ENCODE assay signal across 1 cellular context in genomic region chr6:149484733-149485700, GRCh38.
A peak's percentile ranks its signal among the peaks of the same experiment; 100 is the strongest.
TF ChIP-seq lines count a peak whose summit lies in the region.

Gene ZC3H12D, minus strand, starts transcription at chr6:149485014. Its CDS starts 10,471 bp downstream, at chr6:149474543.

TF ChIP-seq in HepG2, 621 proteins besides CTCF, POLR2A, EP300 and RAD21 (continued from another document and continues in another):
- TF ChIP-seq ZNF646 (CRISPR knock-in tag; IDR thresholded peaks at IDR 0.05) = no peak; the same call in 1 of the 2 replicates
- peak; percentile 91 for TF ChIP-seq ZMYM3 (CRISPR knock-in tag; IDR thresholded peaks at IDR 0.05)
- peak; percentile 96 for TF ChIP-seq ZNF768 (CRISPR knock-in tag; IDR thresholded peaks at IDR 0.05)
- TF ChIP-seq TERF1 (CRISPR knock-in tag; IDR thresholded peaks at IDR 0.05) = no peak
- TF ChIP-seq KIAA2018 (CRISPR knock-in tag; IDR thresholded peaks at IDR 0.05; ENCODE audit: borderline replicate concordance) = no peak
- TF ChIP-seq HDAC6 (IDR thresholded peaks at IDR 0.05; ENCODE audit: low read depth, low read length) = no peak
- TF ChIP-seq THAP8 (CRISPR knock-in tag; IDR thresholded peaks at IDR 0.05; ENCODE audit: borderline replicate concordance) = no peak
- TF ChIP-seq ZNF672 (CRISPR knock-in tag; IDR thresholded peaks at IDR 0.05) = no peak
- peak; percentile 86 for TF ChIP-seq POLR2G (IDR thresholded peaks at IDR 0.05; ENCODE audit: low read depth, low read length)
- no peak for TF ChIP-seq ZNF33A (CRISPR knock-in tag; IDR thresholded peaks at IDR 0.05; ENCODE audit: borderline replicate concordance)
- peak; percentile 87; the same call in 1 of the 2 replicates for TF ChIP-seq ZNF713 (CRISPR knock-in tag; IDR thresholded peaks at IDR 0.05)
- no peak for TF ChIP-seq SMYD3 (CRISPR knock-in tag; IDR thresholded peaks at IDR 0.05)
- TF ChIP-seq ZNF512B (CRISPR knock-in tag; IDR thresholded peaks at IDR 0.05; ENCODE audit: borderline replicate concordance) = peak; percentile 91
- peak; percentile 72 for TF ChIP-seq MXD3 (CRISPR knock-in tag; IDR thresholded peaks at IDR 0.05)
- no peak for TF ChIP-seq TAF15 (IDR thresholded peaks at IDR 0.05; ENCODE audit: low read depth, low read length, poor library complexity, severe bottlenecking)
- TF ChIP-seq TBX2 (CRISPR knock-in tag; IDR thresholded peaks at IDR 0.05; ENCODE audit: borderline replicate concordance) = peak; percentile 86
- peak; percentile 88 for TF ChIP-seq ZNF878 (CRISPR knock-in tag; IDR thresholded peaks at IDR 0.05)
- peak; percentile 70 for TF ChIP-seq SPEN (CRISPR knock-in tag; IDR thresholded peaks at IDR 0.05; ENCODE audit: low read depth)
- TF ChIP-seq BRF2 (CRISPR knock-in tag; IDR thresholded peaks at IDR 0.05) = peak; percentile 39; the same call in 1 of the 2 replicates
- TF ChIP-seq ZNF737 (CRISPR knock-in tag; IDR thresholded peaks at IDR 0.05; ENCODE audit: borderline replicate concordance) = no peak
- peak; percentile 16; the same call in 1 of the 2 replicates for TF ChIP-seq ZNF580 (CRISPR knock-in tag; IDR thresholded peaks at IDR 0.05; ENCODE audit: borderline replicate concordance, low read depth)
- TF ChIP-seq ELK4 (CRISPR knock-in tag; IDR thresholded peaks at IDR 0.05; ENCODE audit: borderline replicate concordance) = no peak
- TF ChIP-seq FOXO1 (CRISPR knock-in tag; IDR thresholded peaks at IDR 0.05) = peak; percentile 33; the same call in 1 of the 2 replicates
- peak; percentile 56 for TF ChIP-seq HOMEZ (CRISPR knock-in tag; IDR thresholded peaks at IDR 0.05; ENCODE audit: low read depth)
- no peak for TF ChIP-seq ZNF101 (CRISPR knock-in tag; IDR thresholded peaks at IDR 0.05; ENCODE audit: borderline replicate concordance, low read depth)
